ENCODE assay signal across 8 cellular contexts in genomic region chr19:47109541-47110375, GRCh38. TPM values are rescaled to one million over a fixed set of nuclear protein-coding genes. Genes with fewer than 3 reads are reported as not detected.
DNase-seq lines count a peak whose midpoint lies in the region; ATAC-seq and TF ChIP-seq lines count a peak whose summit lies in the region.

No MANE protein-coding gene starts in this region.

- H3K4me1 ChIP-seq in BLaER1 = peaks cover 55% of the 10 kb centered on the region
- peaks cover 48% of the 10 kb centered on the region for H3K4me1 ChIP-seq in HUES6 (ENCODE audit: control insufficient read depth, insufficient read depth, low read length)

- H3K27ac ChIP-seq in BLaER1 = peak overlapping the region; percentile 100
- H3K27ac ChIP-seq in HUES6 (ENCODE audit: low read depth, low read length) = peak overlapping the region; percentile 100

- peak overlapping the region; percentile 88 for H3K4me2 ChIP-seq in BLaER1

- peaks cover 47 to 54% of the 10 kb centered on the region in 2 donors for H3K4me1 Mint-ChIP-seq in effector memory CD8-positive, alpha-beta T cell (ENCODE audit: low read depth in 2 of 2)
- peaks cover 38 to 74% (median 65%) of the 10 kb centered on the region in 4 donors for H3K4me1 Mint-ChIP-seq in naive thymus-derived CD8-positive, alpha-beta T cell
- peaks cover 54% of the 10 kb centered on the region for H3K4me1 Mint-ChIP-seq in type B pancreatic cell (ENCODE audit: unreplicated experiment)

- POLR2A ChIA-PET in naive thymus-derived CD8-positive, alpha-beta T cell (lab: Charles Lee) = interaction anchor here (0.7 to 5.6 kb wide), 4 partner anchors 14 to 165 kb away, joined by 6 to 110 read pairs (median 28); partner anchors contain the start of gene INAFM1

- H3K9ac ChIP-seq in BLaER1 (peak overlapping the region; percentile 99), HUES6 (ENCODE audit: low read length) (peak overlapping the region; percentile 93)

- H3K9me3 ChIP-seq in BLaER1 = no peaks in the 10 kb centered on the region
- H3K9me3 ChIP-seq in HUES6 (ENCODE audit: control insufficient read depth, insufficient read depth, low read depth, low read length) = no peaks in the 10 kb centered on the region

- H3K27ac Mint-ChIP-seq in effector memory CD8-positive, alpha-beta T cell = peak overlapping the region; percentile 99
- H3K27ac Mint-ChIP-seq in naive thymus-derived CD8-positive, alpha-beta T cell = peak overlapping the region; percentile 96 to 100 (median 99)
- peak overlapping the region; percentile 100 for H3K27ac Mint-ChIP-seq in type B pancreatic cell

- DNase-seq in activated CD4-positive, alpha-beta T cell treated with anti-CD3 and anti-CD28 coated beads for 4 hours = peak; percentile 50 to 57
- no peak for DNase-seq in effector memory CD8-positive, alpha-beta T cell
- DNase-seq in naive thymus-derived CD8-positive, alpha-beta T cell = peak in 5 of 10 donors; percentile 25 to 42 (median 29)
- DNase-seq in type B pancreatic cell (ENCODE audit: extremely low spot score, unreplicated experiment) (no peak), T1000 (lab: John Stamatoyannopoulos, UW) (no peak)

- H3K4me3 ChIP-seq in BLaER1 (peak overlapping the region; percentile 86), HUES6 (ENCODE audit: low read depth, low read length) (peak overlapping the region; percentile 87)

- H3K9me3 Mint-ChIP-seq in effector memory CD8-positive, alpha-beta T cell = no peaks in the 10 kb centered on the region
- no peaks in the 10 kb centered on the region for H3K9me3 Mint-ChIP-seq in naive thymus-derived CD8-positive, alpha-beta T cell
- no peaks in the 10 kb centered on the region for H3K9me3 Mint-ChIP-seq in type B pancreatic cell

- H3K36me3 Mint-ChIP-seq in effector memory CD8-positive, alpha-beta T cell (ENCODE audit: insufficient read depth) = peaks cover 48% of the 10 kb centered on the region
- peaks cover 11 to 18% (median 12%) of the 10 kb centered on the region in 3 donors for H3K36me3 Mint-ChIP-seq in naive thymus-derived CD8-positive, alpha-beta T cell
- peaks cover 24% of the 10 kb centered on the region for H3K36me3 Mint-ChIP-seq in type B pancreatic cell

- peaks cover 6% of the 10 kb centered on the region; the same call in 1 of the 2 replicates for H4K20me1 ChIP-seq in BLaER1

- peak overlapping the region; percentile 91 for H3K4me3 Mint-ChIP-seq in effector memory CD8-positive, alpha-beta T cell
- H3K4me3 Mint-ChIP-seq in naive thymus-derived CD8-positive, alpha-beta T cell = peak overlapping the region; percentile 92 to 100 (median 98)
- peak overlapping the region; percentile 95 for H3K4me3 Mint-ChIP-seq in type B pancreatic cell

- no peak for ATAC-seq in effector memory CD8-positive, alpha-beta T cell (replicated peaks)
- no peak for ATAC-seq in naive thymus-derived CD8-positive, alpha-beta T cell
- ATAC-seq in HG02870 (IDR thresholded peaks at IDR 0.05; ENCODE audit: unreplicated experiment) = no peak

- H3K36me3 ChIP-seq in BLaER1 (peaks cover 25% of the 10 kb centered on the region), HUES6 (ENCODE audit: control insufficient read depth, insufficient read depth, low read length) (peaks cover 31% of the 10 kb centered on the region)

- no peaks in the 10 kb centered on the region for H3K27me3 ChIP-seq in BLaER1
- H3K27me3 ChIP-seq in HUES6 (ENCODE audit: control insufficient read depth, insufficient read depth, low read length) = no peaks in the 10 kb centered on the region

- H3K27me3 Mint-ChIP-seq in effector memory CD8-positive, alpha-beta T cell = no peaks in the 10 kb centered on the region
- peaks cover 0 to 2% (median 0%) of the 10 kb centered on the region in 5 donors for H3K27me3 Mint-ChIP-seq in naive thymus-derived CD8-positive, alpha-beta T cell
- peaks cover 6% of the 10 kb centered on the region for H3K27me3 Mint-ChIP-seq in type B pancreatic cell

- TF ChIP-seq CTCF in type B pancreatic cell (conservative IDR thresholded peaks at IDR 0.05) = no peak

RNA-seq across cellular contexts. Expression of gene ZC3H4, which starts 3.8 kb away (rescaled TPM):
- 10 to 100 TPM; 73.4 to 76.3 TPM for total RNA-seq in naive thymus-derived CD8-positive, alpha-beta T cell
- polyA plus RNA-seq in naive thymus-derived CD8-positive, alpha-beta T cell = 1 to 10 TPM in 2 of 3 donors, under 1 TPM in 1; 0.86 to 2.4 (median 2.0) TPM
- 59.9 and 71.4 TPM in 2 replicates for total RNA-seq in type B pancreatic cell (ENCODE audit: low replicate concordance)

RNA-seq across cellular contexts. Expression of gene SAE1, which starts 20.9 kb away (rescaled TPM):
- 10 to 100 TPM; 44.5 to 45.6 TPM for total RNA-seq in naive thymus-derived CD8-positive, alpha-beta T cell
- polyA plus RNA-seq in naive thymus-derived CD8-positive, alpha-beta T cell = 100 to 1,000 TPM; 158 to 174 (median 159) TPM
- 102 and 155 TPM in 2 replicates for total RNA-seq in type B pancreatic cell (ENCODE audit: low replicate concordance)

Comparison
In these comparisons a context has a peak if more than half of its experiments do, and no peak if none do; other contexts are left out.
1. DNase-seq: peak in activated CD4-positive, alpha-beta T cell treated with anti-CD3 and anti-CD28 coated beads for 4 hours (2 of 2); none in effector memory CD8-positive, alpha-beta T cell (0 of 3), type B pancreatic cell (single experiment) and T1000 (single experiment).
2. Peak in every context shown above with its lines, with median percentiles within 50 percentile points of each other: H3K27ac Mint-ChIP-seq and H3K4me3 Mint-ChIP-seq.